15 cellular contexts compared by ENCODE assay signal in the genomic region with DNA sequence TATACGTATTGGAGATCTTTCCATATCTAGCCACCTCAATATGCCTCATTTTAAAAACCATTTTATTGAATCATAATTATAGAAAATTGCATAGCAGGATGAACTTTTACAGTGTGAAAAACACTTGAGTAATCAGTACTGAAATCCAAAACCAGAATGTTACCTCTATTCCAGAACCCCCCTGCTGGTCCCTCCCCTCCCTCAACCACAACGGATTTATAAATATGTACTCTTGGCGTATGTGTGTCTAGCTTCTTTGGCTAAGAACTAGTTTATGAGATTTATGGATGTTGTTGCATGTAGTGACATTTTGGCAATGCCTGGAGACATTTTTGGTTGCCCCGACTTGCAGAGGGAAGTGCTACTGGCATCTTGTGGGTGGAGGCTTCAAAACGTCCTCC. TPM values are rescaled to one million over a fixed set of nuclear protein-coding genes. Genes with fewer than 3 reads are reported as not detected.
A peak's percentile ranks its signal among the peaks of the same experiment; 100 is the strongest.
DNase-seq lines count a peak whose midpoint lies in the region; ATAC-seq, FAIRE-seq and TF ChIP-seq lines count a peak whose summit lies in the region.
"Had no signal": no experiment of that assay in that cellular context is flagged by ENCODE, and none has a peak within 500 bp of the region (broad histone marks: within the 10 kb centered on the region; RNA-seq: fewer than 3 reads in every experiment).

No MANE protein-coding gene starts in this region.

- no peaks in the 10 kb centered on the region for H3K36me3 ChIP-seq in brain microvascular endothelial cell (replicated peaks)

- H3K4me1 Mint-ChIP-seq in brain = peaks cover 35% of the 10 kb centered on the region
- peaks cover 52% of the 10 kb centered on the region for H3K4me1 Mint-ChIP-seq in nephron
- H3K4me1 Mint-ChIP-seq: CD8-positive, alpha-beta memory T cell had no signal

- H3K4me3 ChIP-seq in brain microvascular endothelial cell (ENCODE audit: low read depth, low read length) = no peak overlapping the region

- ATAC-seq in HG03108 (IDR thresholded peaks at IDR 0.05; ENCODE audit: unreplicated experiment) = no peak

- peak overlapping the region; percentile 2 to 89 (median 76) for H3K27ac Mint-ChIP-seq in brain
- H3K27ac Mint-ChIP-seq in nephron = peak overlapping the region; percentile 69 to 92 (median 88)
- H3K27ac Mint-ChIP-seq: CD8-positive, alpha-beta memory T cell; progenitor cell of endocrine pancreas; stimulated activated naive CD8-positive, alpha-beta T cell treated with anti-CD3 and anti-CD28 coated beads, Interleukin-15, Interleukin-2, amounts not matched to agents 100 ng/mL and 50 ng/mL, for 24 hours had no signal

- H3K27me3 Mint-ChIP-seq in brain (no peaks in the 10 kb centered on the region), nephron (ENCODE audit: low read depth) (no peaks in the 10 kb centered on the region)

- TF ChIP-seq CTCF in brain (conservative IDR thresholded peaks at IDR 0.05) = no peak
- TF ChIP-seq CTCF in nephron (IDR thresholded peaks at IDR 0.05; ENCODE audit: unreplicated experiment in 3 of 3) = no peak
- TF ChIP-seq CTCF in brain microvascular endothelial cell (IDR thresholded peaks at IDR 0.05; ENCODE audit: low read depth, low read length, missing control alignments) = no peak

- no peak overlapping the region for H3K4me3 Mint-ChIP-seq in brain
- H3K4me3 Mint-ChIP-seq in nephron = peak overlapping the region in 1 of 3 experiments; percentile 43
- H3K4me3 Mint-ChIP-seq: CD8-positive, alpha-beta memory T cell; stimulated activated naive CD8-positive, alpha-beta T cell treated with anti-CD3 and anti-CD28 coated beads, Interleukin-15, Interleukin-2, amounts not matched to agents 100 ng/mL and 50 ng/mL, for 24 hours had no signal

- no peak overlapping the region for H3K27ac ChIP-seq in substantia nigra (ENCODE audit: low read depth, low read length, poor library complexity, severe bottlenecking)
- H3K27ac ChIP-seq in brain microvascular endothelial cell = no peak overlapping the region

- in situ Hi-C loops in brain microvascular endothelial cell (cut with HindIII; ENCODE audit: low pct_ligation_motif_present, low sequenced_read_pairs) = no loop called here

- no peaks in the 10 kb centered on the region for H3K9me3 Mint-ChIP-seq in brain
- H3K9me3 Mint-ChIP-seq in nephron = no peaks in the 10 kb centered on the region
- H3K9me3 Mint-ChIP-seq: CD8-positive, alpha-beta memory T cell; stimulated activated naive CD8-positive, alpha-beta T cell treated with anti-CD3 and anti-CD28 coated beads, Interleukin-15, Interleukin-2, amounts not matched to agents 100 ng/mL and 50 ng/mL, for 24 hours had no signal

- no peaks in the 10 kb centered on the region for H3K36me3 Mint-ChIP-seq in brain
- H3K36me3 Mint-ChIP-seq in nephron (ENCODE audit: low read depth) = no peaks in the 10 kb centered on the region
- H3K36me3 Mint-ChIP-seq: CD8-positive, alpha-beta memory T cell had no signal

- DNase-seq in COR-L47 (lab: John Stamatoyannopoulos, UW) (peak; percentile 74), NCI-H146 (lab: John Stamatoyannopoulos, UW) (peak; percentile 48), substantia nigra (lab: John Stamatoyannopoulos, UW) (no peak), brain microvascular endothelial cell (no peak), GM19239 (ENCODE audit: insufficient read length, low spot score) (no peak)
- DNase-seq: activated CD8-positive, alpha-beta memory T cell treated with anti-CD3 and anti-CD28 coated beads, Interleukin-2, amount 50 U/mL, for 48 hours; CD8-positive, alpha-beta memory T cell; NCI-H1105; stimulated activated CD4-positive, alpha-beta T cell treated with anti-CD3 and anti-CD28 coated beads, Interleukin-4, amount 100 ng/mL, for 24 hours had no signal

- no peaks in the 10 kb centered on the region for H3K27me3 ChIP-seq in brain microvascular endothelial cell (replicated peaks)

- no peak for FAIRE-seq in GM19239 (lab: Jason Lieb, UNC)
- FAIRE-seq: TTC549 had no signal

RNA-seq across cellular contexts. Expression of a gene that starts 23.4 kb away (rescaled TPM):
- polyA plus RNA-seq in brain (ENCODE audit: insufficient read depth, low read depth, low replicate concordance) = 2.2 TPM

RNA-seq across cellular contexts. Expression of a gene that starts 30.8 kb away (rescaled TPM):
- 8.2 TPM for polyA plus RNA-seq in brain (ENCODE audit: insufficient read depth, low read depth, low replicate concordance)
- polyA plus RNA-seq: CD8-positive, alpha-beta memory T cell had no signal

Comparison
In these comparisons a context has a peak if more than half of its experiments do, and no peak if none do; other contexts are left out.
1. DNase-seq: peak in COR-L47 (single experiment) and NCI-H146 (single experiment); none in substantia nigra (0 of 49), brain microvascular endothelial cell (single experiment) and GM19239 (single experiment).